In genomic region chr20:24918579-24919566, GRCh38 we compare ENCODE assay signal across 1 cellular context.
TF ChIP-seq lines count a peak whose summit lies in the region.

No MANE protein-coding gene starts in this region.

TF ChIP-seq in GM12878, 131 proteins besides CTCF, POLR2A, EP300 and RAD21 (continued from another document):
- TF ChIP-seq PRDM15 (CRISPR knock-in tag; IDR thresholded peaks at IDR 0.05) (no peak), NR2C2 (IDR thresholded peaks at IDR 0.05; ENCODE audit: borderline replicate concordance, control insufficient read depth, insufficient read length, low read depth) (no peak), ZNF274 (IDR thresholded peaks at IDR 0.05; ENCODE audit: insufficient read depth, insufficient read length) (no peak), NR2F1 (conservative IDR thresholded peaks at IDR 0.05) (no peak), HSF1 (IDR thresholded peaks at IDR 0.05; ENCODE audit: low read depth, low read length) (no peak), SMARCA5 (IDR thresholded peaks at IDR 0.05) (no peak)
